Comparison of ENCODE assay signal across 1 cellular context in the genomic region with DNA sequence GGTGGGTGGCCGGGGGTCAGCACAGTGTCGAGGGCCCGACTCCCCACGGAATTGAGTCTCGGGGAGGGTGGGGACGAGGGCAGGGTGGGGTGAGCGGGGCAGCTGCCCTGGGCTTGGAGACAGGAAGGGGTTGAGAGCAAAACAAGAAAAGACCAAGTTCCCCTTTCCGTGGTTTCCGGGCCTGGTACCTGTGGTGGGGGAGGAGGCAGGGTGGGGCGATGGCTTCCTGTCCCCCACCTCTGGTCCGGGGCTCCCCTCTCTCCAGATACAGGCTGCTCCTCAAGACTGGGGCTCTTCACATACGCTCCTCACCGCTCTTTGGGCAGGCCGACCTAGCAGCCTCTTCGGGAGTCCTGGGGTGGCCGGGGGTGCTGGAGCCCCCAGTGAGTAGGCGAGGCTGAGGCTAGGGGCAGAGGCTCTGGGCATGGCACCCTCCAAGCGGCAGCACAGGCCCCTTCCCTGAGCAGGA.
TF ChIP-seq lines count a peak whose summit lies in the region.

No MANE protein-coding gene starts in this region.

TF ChIP-seq in HepG2, 621 proteins besides CTCF, POLR2A, EP300 and RAD21 (continued from another document):
- TF ChIP-seq, protein P1, sequence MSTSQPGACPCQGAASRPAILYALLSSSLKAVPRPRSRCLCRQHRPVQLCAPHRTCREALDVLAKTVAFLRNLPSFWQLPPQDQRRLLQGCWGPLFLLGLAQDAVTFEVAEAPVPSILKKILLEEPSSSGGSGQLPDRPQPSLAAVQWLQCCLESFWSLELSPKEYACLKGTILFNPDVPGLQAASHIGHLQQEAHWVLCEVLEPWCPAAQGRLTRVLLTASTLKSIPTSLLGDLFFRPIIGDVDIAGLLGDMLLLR (CRISPR knock-in tag; IDR thresholded peaks at IDR 0.05), result no peak
- TF ChIP-seq HOXA3 (CRISPR knock-in tag; IDR thresholded peaks at IDR 0.05), result 0 out of 2 replicates have a peak, but pooled peaks have one; percentile 5
- TF ChIP-seq STAG1 (CRISPR knock-in tag; IDR thresholded peaks at IDR 0.05), result no peak
- TF ChIP-seq HMG20B (CRISPR knock-in tag; conservative IDR thresholded peaks at IDR 0.05), result no peak
- no peak for TF ChIP-seq IKZF4 (CRISPR knock-in tag; IDR thresholded peaks at IDR 0.05; ENCODE audit: borderline replicate concordance, low read depth, not compliant biosample characterization)
- TF ChIP-seq, protein P2, sequence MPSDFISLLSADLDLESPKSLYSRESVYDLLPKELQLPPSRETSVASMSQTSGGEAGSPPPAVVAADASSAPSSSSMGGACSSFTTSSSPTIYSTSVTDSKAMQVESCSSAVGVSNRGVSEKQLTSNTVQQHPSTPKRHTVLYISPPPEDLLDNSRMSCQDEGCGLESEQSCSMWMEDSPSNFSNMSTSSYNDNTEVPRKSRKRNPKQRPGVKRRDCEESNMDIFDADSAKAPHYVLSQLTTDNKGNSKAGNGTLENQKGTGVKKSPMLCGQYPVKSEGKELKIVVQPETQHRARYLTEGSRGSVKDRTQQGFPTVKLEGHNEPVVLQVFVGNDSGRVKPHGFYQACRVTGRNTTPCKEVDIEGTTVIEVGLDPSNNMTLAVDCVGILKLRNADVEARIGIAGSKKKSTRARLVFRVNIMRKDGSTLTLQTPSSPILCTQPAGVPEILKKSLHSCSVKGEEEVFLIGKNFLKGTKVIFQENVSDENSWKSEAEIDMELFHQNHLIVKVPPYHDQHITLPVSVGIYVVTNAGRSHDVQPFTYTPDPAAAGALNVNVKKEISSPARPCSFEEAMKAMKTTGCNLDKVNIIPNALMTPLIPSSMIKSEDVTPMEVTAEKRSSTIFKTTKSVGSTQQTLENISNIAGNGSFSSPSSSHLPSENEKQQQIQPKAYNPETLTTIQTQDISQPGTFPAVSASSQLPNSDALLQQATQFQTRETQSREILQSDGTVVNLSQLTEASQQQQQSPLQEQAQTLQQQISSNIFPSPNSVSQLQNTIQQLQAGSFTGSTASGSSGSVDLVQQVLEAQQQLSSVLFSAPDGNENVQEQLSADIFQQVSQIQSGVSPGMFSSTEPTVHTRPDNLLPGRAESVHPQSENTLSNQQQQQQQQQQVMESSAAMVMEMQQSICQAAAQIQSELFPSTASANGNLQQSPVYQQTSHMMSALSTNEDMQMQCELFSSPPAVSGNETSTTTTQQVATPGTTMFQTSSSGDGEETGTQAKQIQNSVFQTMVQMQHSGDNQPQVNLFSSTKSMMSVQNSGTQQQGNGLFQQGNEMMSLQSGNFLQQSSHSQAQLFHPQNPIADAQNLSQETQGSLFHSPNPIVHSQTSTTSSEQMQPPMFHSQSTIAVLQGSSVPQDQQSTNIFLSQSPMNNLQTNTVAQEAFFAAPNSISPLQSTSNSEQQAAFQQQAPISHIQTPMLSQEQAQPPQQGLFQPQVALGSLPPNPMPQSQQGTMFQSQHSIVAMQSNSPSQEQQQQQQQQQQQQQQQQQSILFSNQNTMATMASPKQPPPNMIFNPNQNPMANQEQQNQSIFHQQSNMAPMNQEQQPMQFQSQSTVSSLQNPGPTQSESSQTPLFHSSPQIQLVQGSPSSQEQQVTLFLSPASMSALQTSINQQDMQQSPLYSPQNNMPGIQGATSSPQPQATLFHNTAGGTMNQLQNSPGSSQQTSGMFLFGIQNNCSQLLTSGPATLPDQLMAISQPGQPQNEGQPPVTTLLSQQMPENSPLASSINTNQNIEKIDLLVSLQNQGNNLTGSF (CRISPR knock-in tag; IDR thresholded peaks at IDR 0.05), result no peak
